ENCODE assay signal across 33 cellular contexts in the genomic region with DNA sequence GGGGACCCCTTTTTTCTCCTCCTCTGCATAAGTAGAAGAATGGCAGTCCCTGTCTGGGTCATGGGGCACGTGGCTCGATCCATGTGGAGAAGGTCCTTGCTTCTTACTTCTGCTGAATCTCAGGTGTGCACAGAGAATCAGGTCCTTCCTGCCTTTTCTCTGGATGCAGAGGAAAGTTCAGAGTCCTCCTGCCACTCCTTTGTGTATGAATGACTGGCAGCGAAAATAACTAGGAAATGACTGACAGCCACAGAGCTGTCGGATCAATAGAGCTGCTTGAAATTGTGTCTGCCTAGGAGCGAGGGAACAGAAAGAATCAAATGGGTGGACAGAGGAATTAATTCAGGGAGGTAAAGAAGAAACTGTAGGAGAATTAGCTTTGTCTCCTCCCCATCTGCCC. TPM values are rescaled to one million over a fixed set of nuclear protein-coding genes. Genes with fewer than 3 reads are reported as not detected.
"Had no signal": no experiment of that assay in that cellular context is flagged by ENCODE, and none has a peak within 500 bp of the region (broad histone marks: within the 10 kb centered on the region; RNA-seq: fewer than 3 reads in every experiment).

No MANE protein-coding gene starts in this region.

- H3K9me3 ChIP-seq: adrenal gland, body of pancreas, esophagus squamous epithelium, gastroesophageal sphincter had no signal

- ATAC-seq: activated naive CD8-positive, alpha-beta T cell treated with anti-CD3 and anti-CD28 coated beads, Interleukin-2, amount 50 U/mL, for 24 hours; activated T-cell treated with anti-CD3 and anti-CD28 coated beads, Interleukin-2, amount 50 U/mL, for 72 hours; body of pancreas; gastroesophageal sphincter; WTC11 had no signal

- H3K4me3 ChIP-seq: adrenal gland, body of pancreas, esophagus squamous epithelium, gastroesophageal sphincter had no signal

- DNase-seq: activated CD4-positive, alpha-beta memory T cell treated with anti-CD3 and anti-CD28 coated beads, Interleukin-2, amount 10 ng/mL, durations not matched to agents 7 days and 5 days; activated CD4-positive, alpha-beta T cell treated with anti-CD3 and anti-CD28 coated beads for 1 hour; activated CD4-positive, alpha-beta T cell treated with anti-CD3 and anti-CD28 coated beads for 4 hours; activated CD4-positive, alpha-beta T cell treated with anti-CD3 and anti-CD28 coated beads, Interleukin-2, amount 10 ng/mL, durations not matched to agents 7 days and 5 days; activated CD4-positive, alpha-beta T cell treated with anti-CD3 and anti-CD28 coated beads, Interleukin-2, amount 50 U/mL, for 4 hours; activated CD8-positive, alpha-beta memory T cell treated with anti-CD3 and anti-CD28 coated beads, Interleukin-2, amount 50 U/mL, for 48 hours; activated gamma-delta T cell; activated naive CD4-positive, alpha-beta T cell treated with anti-CD3 and anti-CD28 coated beads for 36 hours; activated naive CD8-positive, alpha-beta T cell treated with anti-CD3 and anti-CD28 coated beads for 36 hours; activated naive CD8-positive, alpha-beta T cell treated with anti-CD3 and anti-CD28 coated beads, Interleukin-2, amount 50 U/mL, for 24 hours; activated T-cell treated with anti-CD3 and anti-CD28 coated beads for 4 hours; activated T-cell treated with anti-CD3 and anti-CD28 coated beads, Interleukin-2, amount 50 U/mL, for 24 hours; activated T-cell treated with anti-CD3 and anti-CD28 coated beads, Interleukin-2, amount 50 U/mL, for 72 hours; adrenal gland; amygdala; aorta; body of pancreas; caudate nucleus; effector CD8-positive, alpha-beta T cell; esophagus squamous epithelium; foreskin melanocyte; T-helper 2 cell had no signal

- H3K4me1 ChIP-seq: adrenal gland, body of pancreas, esophagus squamous epithelium, gastroesophageal sphincter had no signal

- H3K27ac ChIP-seq: adrenal gland, body of pancreas, epithelial cell of prostate, esophagus squamous epithelium, gastroesophageal sphincter, VCaP had no signal

- H3K36me3 ChIP-seq: adrenal gland, esophagus squamous epithelium, gastroesophageal sphincter had no signal

- H3K27me3 ChIP-seq: adrenal gland, body of pancreas, gastroesophageal sphincter had no signal

RNA-seq across cellular contexts. Expression of gene ROPN1, which starts 49.6 kb away (rescaled TPM):
- total RNA-seq: activated CD4-positive, alpha-beta memory T cell treated with anti-CD3 and anti-CD28 coated beads, Interleukin-2, amount 10 ng/mL, durations not matched to agents 7 days and 5 days; activated CD4-positive, alpha-beta T cell treated with anti-CD3 and anti-CD28 coated beads, Interleukin-2, amount 10 ng/mL, durations not matched to agents 7 days and 5 days; activated naive CD4-positive, alpha-beta T cell treated with anti-CD3 and anti-CD28 coated beads for 36 hours; activated naive CD8-positive, alpha-beta T cell treated with anti-CD3 and anti-CD28 coated beads for 36 hours; activated T-cell treated with anti-CD3 and anti-CD28 coated beads, Interleukin-2, amount 50 U/mL, for 72 hours; adrenal gland; aorta; body of pancreas; chondrocyte; dermis microvascular lymphatic vessel endothelial cell; endothelial cell of umbilical vein; fibroblast of lung; glomerular endothelial cell; T-helper 1 cell treated with Interleukin-12 subunit alpha and Interleukin-12 subunit beta and Interleukin-4 antibody, amounts not matched to agents 30 ng/mL and 1 ng/mL, for 36 hours; WTC11 had no signal
- polyA plus RNA-seq: adrenal gland, aorta, endothelial cell of umbilical vein, esophagus, fibroblast of lung had no signal
